10 cellular contexts compared by ENCODE assay signal in genomic region chrX:63115196-63115595, GRCh38.
"Had no signal": no experiment of that assay in that cellular context is flagged by ENCODE, and none has a peak within 500 bp of the region (broad histone marks: within the 10 kb centered on the region; RNA-seq: fewer than 3 reads in every experiment).

No MANE protein-coding gene starts in this region.

- H3K36me3 Mint-ChIP-seq: IgD-negative memory B cell had no signal

- DNase-seq: IMR-90, Karpas-422, KBM-7, KG1 had no signal

- ATAC-seq: HepG2, K562 had no signal

- H3K27me3 Mint-ChIP-seq: IgD-negative memory B cell had no signal

- H3K4me2 ChIP-seq: KMS-11 had no signal

- H3K27ac ChIP-seq: HL-60, KMS-11 had no signal

- H3K4me3 ChIP-seq: K562 had no signal

- H3K27ac Mint-ChIP-seq: IgD-negative memory B cell had no signal

- H3K4me1 Mint-ChIP-seq: IgD-negative memory B cell had no signal

- H3K4me3 Mint-ChIP-seq: IgD-negative memory B cell had no signal

- H3K9ac ChIP-seq: KMS-11 had no signal

- FAIRE-seq: HepG2, HTR-8/SVneo, K562 had no signal
